In genomic region chr1:205858141-205858961, GRCh38 we compare ENCODE assay signal across 24 cellular contexts. TPM values are rescaled to one million over a fixed set of nuclear protein-coding genes. Genes with fewer than 3 reads are reported as not detected.
DNase-seq lines count a peak whose midpoint lies in the region; ATAC-seq and TF ChIP-seq lines count a peak whose summit lies in the region.
"Had no signal": no experiment of that assay in that cellular context is flagged by ENCODE, and none has a peak within 500 bp of the region (broad histone marks: within the 10 kb centered on the region; RNA-seq: fewer than 3 reads in every experiment).

No MANE protein-coding gene starts in this region.

- H3K9me3 Mint-ChIP-seq in activated B cell treated with CpG ODN at 0.5 μM for 24 hours = peaks cover 15% of the 10 kb centered on the region

- TF ChIP-seq EP300 in stomach (IDR thresholded peaks at IDR 0.05) = no peak

- TF ChIP-seq POLR2A in stomach (IDR thresholded peaks at IDR 0.05) = no peak

- H3K9me3 ChIP-seq in cardiac muscle cell (ENCODE audit: low read depth) = no peaks in the 10 kb centered on the region
- H3K9me3 ChIP-seq in stomach = peaks cover 0 to 10% (median 7%) of the 10 kb centered on the region in 4 donors
- H3K9me3 ChIP-seq: mucosa of descending colon, right atrium auricular region, uterus had no signal

- TF ChIP-seq CTCF in cardiac muscle cell (IDR thresholded peaks at IDR 0.05; ENCODE audit: low read depth, low read length) (peak; percentile 5), activated B cell treated with CpG ODN at 0.5 μM for 24 hours (IDR thresholded peaks at IDR 0.05) (no peak), stomach (IDR thresholded peaks at IDR 0.05) (peak in 2 of 7 experiments; percentile 10 to 15)

- no peak for DNase-seq in cardiac muscle cell (ENCODE audit: low read depth in 1 of 2, low spot score in 1 of 2)
- no peak for DNase-seq in Right ventricle myocardium superior
- peak; percentile 6 for DNase-seq in HT-29 (ENCODE audit: low spot score)
- no peak for DNase-seq in activated B cell treated with CpG ODN at 0.5 μM for 24 hours
- DNase-seq in stomach = no peak
- DNase-seq in cortex of kidney (lab: John Stamatoyannopoulos, UW) = no peak
- no peak for DNase-seq in EL
- no peak for DNase-seq in activated gamma-delta T cell treated with Interleukin-2 at 50 U/mL for 16 hours
- DNase-seq: activated CD4-positive, CD25-positive, alpha-beta regulatory T cell; activated CD8-positive, alpha-beta memory T cell treated with anti-CD3 and anti-CD28 coated beads, Interleukin-2, amount 10 ng/mL, durations not matched to agents 7 days and 5 days; amygdala; foreskin melanocyte; GDM1; Karpas-422; left colon; mucosa of descending colon; NCI-H1417; NCI-H2171; NCI-H774; T-cell; uterus had no signal

- WGBS in stomach, 5 donors = 21 to 38% (median 34%) methylated on average over 6 of the region's 6 CpGs

- H3K36me3 ChIP-seq in cardiac muscle cell (no peaks in the 10 kb centered on the region), stomach (no peaks in the 10 kb centered on the region)
- H3K36me3 ChIP-seq: right atrium auricular region, uterus had no signal

- H3K27ac ChIP-seq in cardiac muscle cell (no peak overlapping the region), stomach (peak overlapping the region in 3 of 5 donors; percentile 13 to 64 (median 45))
- H3K27ac ChIP-seq: right atrium auricular region, uterus had no signal

- POLR2A ChIA-PET in activated B cell treated with CpG ODN at 0.5 μM for 24 hours (lab: Charles Lee) = interaction anchor here (0.6 to 2.2 kb wide), 3 partner anchors 8 to 181 kb away, joined by 3 to 6 read pairs (median 4); partner anchors contain the start of genes PM20D1 and SLC41A1

- H3K4me1 ChIP-seq in cardiac muscle cell (ENCODE audit: low read depth) = no peaks in the 10 kb centered on the region
- H3K4me1 ChIP-seq in stomach = peaks cover 0 to 15% (median 0%) of the 10 kb centered on the region in 4 donors
- H3K4me1 ChIP-seq: right atrium auricular region, uterus had no signal

- H3K4me3 Mint-ChIP-seq in activated B cell treated with CpG ODN at 0.5 μM for 24 hours = peak overlapping the region; percentile 21
- H3K4me3 Mint-ChIP-seq: activated CD8-positive, alpha-beta memory T cell treated with anti-CD3 and anti-CD28 coated beads, Interleukin-2, amount 10 ng/mL, durations not matched to agents 7 days and 5 days; T-cell had no signal

- H3K27ac Mint-ChIP-seq in activated B cell treated with CpG ODN at 0.5 μM for 24 hours = peak overlapping the region; percentile 19
- H3K27ac Mint-ChIP-seq: activated CD8-positive, alpha-beta memory T cell treated with anti-CD3 and anti-CD28 coated beads, Interleukin-2, amount 10 ng/mL, durations not matched to agents 7 days and 5 days; activated T-helper 2 cell treated with anti-CD3 and anti-CD28 coated beads, Interferon-gamma antibody, Interleukin-2, Interleukin-4, amounts not matched to agents 10 μg/mL and 5 μg/mL and 100 μg/mL, durations not matched to agents 14 hours and 24 hours and 36 hours; T-cell had no signal

- intact Hi-C loops in Right ventricle myocardium superior (cut with DNase I) = no loop called here
- intact Hi-C loops in activated B cell treated with CpG ODN at 0.5 μM for 24 hours (cut with micrococcal nuclease) = loop anchor here (1.0 kb wide), 1 partner anchor 67 kb away; no protein-coding TSS in a partner anchor
- intact Hi-C loops in stomach (cut with DNase I; ENCODE audit: low total_unique reads) = no loop called here

- H3K27me3 Mint-ChIP-seq in activated B cell treated with CpG ODN at 0.5 μM for 24 hours = no peaks in the 10 kb centered on the region
- H3K27me3 Mint-ChIP-seq: activated CD8-positive, alpha-beta memory T cell treated with anti-CD3 and anti-CD28 coated beads, Interleukin-2, amount 10 ng/mL, durations not matched to agents 7 days and 5 days; T-cell had no signal

- H3K27me3 ChIP-seq in cardiac muscle cell (no peaks in the 10 kb centered on the region), stomach (no peaks in the 10 kb centered on the region)
- H3K27me3 ChIP-seq: right atrium auricular region, uterus had no signal

- H3K36me3 Mint-ChIP-seq in activated B cell treated with CpG ODN at 0.5 μM for 24 hours (ENCODE audit: low read depth) = peaks cover 3% of the 10 kb centered on the region

- ATAC-seq in Right ventricle myocardium superior (ENCODE audit: poor library complexity) (no peak), activated B cell treated with CpG ODN at 0.5 μM for 24 hours (ENCODE audit: low read depth) (no peak)
- ATAC-seq: activated CD8-positive, alpha-beta memory T cell treated with anti-CD3 and anti-CD28 coated beads, Interleukin-2, amount 10 ng/mL, durations not matched to agents 7 days and 5 days; left colon; mucosa of descending colon; T-cell had no signal

- H3K4me3 ChIP-seq in cardiac muscle cell (no peak overlapping the region), stomach (no peak overlapping the region)
- H3K4me3 ChIP-seq: mucosa of descending colon, right atrium auricular region, uterus had no signal

- peaks cover 33% of the 10 kb centered on the region for H3K4me1 Mint-ChIP-seq in activated B cell treated with CpG ODN at 0.5 μM for 24 hours

- CTCF ChIA-PET in activated B cell treated with CpG ODN at 0.5 μM for 24 hours (lab: Charles Lee) = interaction anchor here (0.8 to 1.6 kb wide), 4 partner anchors 60 to 199 kb away, joined by 3 to 7 read pairs (median 4); no protein-coding TSS in a partner anchor

RNA-seq across cellular contexts. Expression of gene PM20D1, which starts 8.4 kb away (rescaled TPM):
- not detected in 2 replicates for total RNA-seq in cardiac muscle cell
- 0.18 and 0.57 TPM in 2 replicates for polyA plus RNA-seq in cardiac muscle cell
- 1.9 TPM for total RNA-seq in Right ventricle myocardium superior
- not detected in 2 replicates for total RNA-seq in HT-29 (2014; rRNA removed; shearing (Covaris generic))
- total RNA-seq in activated B cell treated with CpG ODN at 0.5 μM for 24 hours = 1.2 and 2.1 TPM in 2 replicates
- total RNA-seq in stomach = 10 to 100 TPM in 1 of 5 donors, 1 to 10 TPM in 3, not detected in 1; 1.2 to 12.3 (median 3.1) TPM
- polyA plus RNA-seq in stomach = 1 to 10 TPM in 1 of 3 donors, under 1 TPM in 1, not detected in 1; 0.45 to 3.6 TPM
- total RNA-seq: H4 had no signal

RNA-seq across cellular contexts. Expression of gene SLC41A1, which starts 45.4 kb away (rescaled TPM):
- total RNA-seq in cardiac muscle cell (29.4 and 52.1 TPM in 2 replicates), Right ventricle myocardium superior (465 TPM), activated B cell treated with CpG ODN at 0.5 μM for 24 hours (31.2 and 32.4 TPM in 2 replicates), stomach (10 to 100 TPM in 4 of 5 donors, 1 to 10 TPM in 1; 9.0 to 46.2 (median 24.4) TPM)
- polyA plus RNA-seq in cardiac muscle cell (43.5 and 44.5 TPM in 2 replicates), stomach (10 to 100 TPM in 1 of 3 donors, 1 to 10 TPM in 2; 8.2 to 13.2 (median 9.0) TPM)
- total RNA-seq in HT-29 (2014; rRNA removed; shearing (Covaris generic)) = 5.0 and 5.4 TPM in 2 replicates
